1 cellular context compared by ENCODE assay signal in the genomic region with DNA sequence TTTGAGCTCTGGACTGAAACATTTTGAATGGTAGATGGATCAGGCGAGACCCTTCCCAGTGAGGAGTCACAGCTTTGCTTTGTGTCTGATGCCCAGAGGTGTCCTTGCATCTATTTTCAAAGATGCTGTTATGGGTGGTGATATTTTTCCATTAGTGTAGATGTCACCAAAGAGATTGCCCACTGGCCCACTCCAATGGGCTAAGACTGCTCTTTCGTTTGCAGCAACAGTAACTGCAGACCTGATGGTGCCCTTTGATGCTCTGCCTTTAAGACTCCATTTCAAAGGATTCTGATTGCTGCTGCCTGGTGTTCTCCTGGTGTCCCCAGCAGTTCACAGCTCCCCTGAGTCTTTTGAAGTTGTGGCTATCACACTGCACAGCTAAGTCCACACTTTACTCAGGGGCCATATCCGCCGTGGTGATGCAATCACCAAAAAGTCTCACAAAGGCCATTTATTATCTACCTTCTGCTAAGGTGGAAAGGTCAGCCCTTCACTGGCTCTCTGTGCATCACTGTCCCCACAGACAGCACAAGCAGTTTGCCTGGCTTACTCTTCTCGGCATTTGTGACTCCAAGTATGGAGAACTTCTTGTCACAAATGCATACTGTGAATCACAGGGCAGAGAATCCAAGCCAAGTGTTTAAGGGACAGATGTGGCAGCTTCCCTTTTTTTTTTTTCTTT.
TF ChIP-seq lines count a peak whose summit lies in the region.

No MANE protein-coding gene starts in this region.

TF ChIP-seq in HepG2, 621 proteins besides CTCF, POLR2A, EP300 and RAD21 (continued from another document and continues in another):
- TF ChIP-seq, protein P1, sequence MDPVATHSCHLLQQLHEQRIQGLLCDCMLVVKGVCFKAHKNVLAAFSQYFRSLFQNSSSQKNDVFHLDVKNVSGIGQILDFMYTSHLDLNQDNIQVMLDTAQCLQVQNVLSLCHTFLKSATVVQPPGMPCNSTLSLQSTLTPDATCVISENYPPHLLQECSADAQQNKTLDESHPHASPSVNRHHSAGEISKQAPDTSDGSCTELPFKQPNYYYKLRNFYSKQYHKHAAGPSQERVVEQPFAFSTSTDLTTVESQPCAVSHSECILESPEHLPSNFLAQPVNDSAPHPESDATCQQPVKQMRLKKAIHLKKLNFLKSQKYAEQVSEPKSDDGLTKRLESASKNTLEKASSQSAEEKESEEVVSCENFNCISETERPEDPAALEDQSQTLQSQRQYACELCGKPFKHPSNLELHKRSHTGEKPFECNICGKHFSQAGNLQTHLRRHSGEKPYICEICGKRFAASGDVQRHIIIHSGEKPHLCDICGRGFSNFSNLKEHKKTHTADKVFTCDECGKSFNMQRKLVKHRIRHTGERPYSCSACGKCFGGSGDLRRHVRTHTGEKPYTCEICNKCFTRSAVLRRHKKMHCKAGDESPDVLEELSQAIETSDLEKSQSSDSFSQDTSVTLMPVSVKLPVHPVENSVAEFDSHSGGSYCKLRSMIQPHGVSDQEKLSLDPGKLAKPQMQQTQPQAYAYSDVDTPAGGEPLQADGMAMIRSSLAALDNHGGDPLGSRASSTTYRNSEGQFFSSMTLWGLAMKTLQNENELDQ (CRISPR knock-in tag; IDR thresholded peaks at IDR 0.05; ENCODE audit: borderline replicate concordance) = peak; percentile 26; the same call in 1 of the 2 replicates
- TF ChIP-seq MED1 (CRISPR knock-in tag; IDR thresholded peaks at IDR 0.05) (peak; percentile 100), ZNF513 (CRISPR knock-in tag; conservative IDR thresholded peaks at IDR 0.05) (0 out of 2 replicates have a peak, but pooled peaks have one; percentile 54), AGO2 (optimal IDR thresholded peaks at IDR 0.05; ENCODE audit: low read depth, low read length) (peak; percentile 36), REPIN1 (CRISPR knock-in tag; IDR thresholded peaks at IDR 0.05; ENCODE audit: borderline replicate concordance, low read depth) (peak; percentile 99), PRPF4 (IDR thresholded peaks at IDR 0.05; ENCODE audit: low read depth, low read length, poor library complexity, severe bottlenecking) (no peak), ZBTB7A (CRISPR knock-in tag; IDR thresholded peaks at IDR 0.05) (peak; percentile 68; the same call in 1 of the 2 replicates), ZNF790 (CRISPR knock-in tag; IDR thresholded peaks at IDR 0.05; ENCODE audit: borderline replicate concordance) (peak; percentile 60; the same call in 1 of the 2 replicates), SP140L (CRISPR knock-in tag; IDR thresholded peaks at IDR 0.05; ENCODE audit: borderline replicate concordance) (peak; percentile 99), MIER3 (CRISPR knock-in tag; IDR thresholded peaks at IDR 0.05; ENCODE audit: borderline replicate concordance) (peak; percentile 99), GTF2F1 (IDR thresholded peaks at IDR 0.05; ENCODE audit: low read length) (no peak), NFIB (CRISPR knock-in tag; IDR thresholded peaks at IDR 0.05; ENCODE audit: borderline replicate concordance) (no peak), KIAA2018 (CRISPR knock-in tag; IDR thresholded peaks at IDR 0.05; ENCODE audit: borderline replicate concordance) (no peak), ZNF770 (CRISPR knock-in tag; IDR thresholded peaks at IDR 0.05) (peak; percentile 61), ATF1 (CRISPR knock-in tag; IDR thresholded peaks at IDR 0.05) (peak; percentile 84), EHMT2 (IDR thresholded peaks at IDR 0.05; ENCODE audit: borderline replicate concordance, low read depth, low read length) (peak; percentile 97; the same call in 1 of the 2 replicates), ADNP (CRISPR knock-in tag; IDR thresholded peaks at IDR 0.05) (0 out of 2 replicates have a peak, but pooled peaks have one; percentile 69), DNMT3B (CRISPR knock-in tag; conservative IDR thresholded peaks at IDR 0.05) (peak; percentile 95; the same call in 1 of the 2 replicates), ZNF224 (CRISPR knock-in tag; IDR thresholded peaks at IDR 0.05) (peak; percentile 89; the same call in 1 of the 2 replicates), SOX13 (IDR thresholded peaks at IDR 0.05) (peak; percentile 97), SOX13 (CRISPR knock-in tag; conservative IDR thresholded peaks at IDR 0.05 in 1 of 2, IDR thresholded peaks at IDR 0.05 in 1 of 2) (peak in 1 of 2 experiments; percentile 99; a peak in 2 of 4 replicates), ZNF263 (CRISPR knock-in tag; IDR thresholded peaks at IDR 0.05) (peak; percentile 67; the same call in 1 of the 2 replicates), ZBTB20 (CRISPR knock-in tag; IDR thresholded peaks at IDR 0.05; ENCODE audit: borderline replicate concordance, low read depth) (peak; percentile 97), ISX (CRISPR knock-in tag; conservative IDR thresholded peaks at IDR 0.05) (no peak)
- TF ChIP-seq, protein P2, sequence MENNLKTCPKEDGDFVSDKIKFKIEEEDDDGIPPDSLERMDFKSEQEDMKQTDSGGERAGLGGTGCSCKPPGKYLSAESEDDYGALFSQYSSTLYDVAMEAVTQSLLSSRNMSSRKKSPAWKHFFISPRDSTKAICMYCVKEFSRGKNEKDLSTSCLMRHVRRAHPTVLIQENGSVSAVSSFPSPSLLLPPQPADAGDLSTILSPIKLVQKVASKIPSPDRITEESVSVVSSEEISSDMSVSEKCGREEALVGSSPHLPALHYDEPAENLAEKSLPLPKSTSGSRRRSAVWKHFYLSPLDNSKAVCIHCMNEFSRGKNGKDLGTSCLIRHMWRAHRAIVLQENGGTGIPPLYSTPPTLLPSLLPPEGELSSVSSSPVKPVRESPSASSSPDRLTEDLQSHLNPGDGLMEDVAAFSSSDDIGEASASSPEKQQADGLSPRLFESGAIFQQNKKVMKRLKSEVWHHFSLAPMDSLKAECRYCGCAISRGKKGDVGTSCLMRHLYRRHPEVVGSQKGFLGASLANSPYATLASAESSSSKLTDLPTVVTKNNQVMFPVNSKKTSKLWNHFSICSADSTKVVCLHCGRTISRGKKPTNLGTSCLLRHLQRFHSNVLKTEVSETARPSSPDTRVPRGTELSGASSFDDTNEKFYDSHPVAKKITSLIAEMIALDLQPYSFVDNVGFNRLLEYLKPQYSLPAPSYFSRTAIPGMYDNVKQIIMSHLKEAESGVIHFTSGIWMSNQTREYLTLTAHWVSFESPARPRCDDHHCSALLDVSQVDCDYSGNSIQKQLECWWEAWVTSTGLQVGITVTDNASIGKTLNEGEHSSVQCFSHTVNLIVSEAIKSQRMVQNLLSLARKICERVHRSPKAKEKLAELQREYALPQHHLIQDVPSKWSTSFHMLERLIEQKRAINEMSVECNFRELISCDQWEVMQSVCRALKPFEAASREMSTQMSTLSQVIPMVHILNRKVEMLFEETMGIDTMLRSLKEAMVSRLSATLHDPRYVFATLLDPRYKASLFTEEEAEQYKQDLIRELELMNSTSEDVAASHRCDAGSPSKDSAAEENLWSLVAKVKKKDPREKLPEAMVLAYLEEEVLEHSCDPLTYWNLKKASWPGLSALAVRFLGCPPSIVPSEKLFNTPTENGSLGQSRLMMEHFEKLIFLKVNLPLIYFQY (CRISPR knock-in tag; IDR thresholded peaks at IDR 0.05; ENCODE audit: borderline replicate concordance) = peak; percentile 79; the same call in 1 of the 2 replicates
- TF ChIP-seq, protein P3, sequence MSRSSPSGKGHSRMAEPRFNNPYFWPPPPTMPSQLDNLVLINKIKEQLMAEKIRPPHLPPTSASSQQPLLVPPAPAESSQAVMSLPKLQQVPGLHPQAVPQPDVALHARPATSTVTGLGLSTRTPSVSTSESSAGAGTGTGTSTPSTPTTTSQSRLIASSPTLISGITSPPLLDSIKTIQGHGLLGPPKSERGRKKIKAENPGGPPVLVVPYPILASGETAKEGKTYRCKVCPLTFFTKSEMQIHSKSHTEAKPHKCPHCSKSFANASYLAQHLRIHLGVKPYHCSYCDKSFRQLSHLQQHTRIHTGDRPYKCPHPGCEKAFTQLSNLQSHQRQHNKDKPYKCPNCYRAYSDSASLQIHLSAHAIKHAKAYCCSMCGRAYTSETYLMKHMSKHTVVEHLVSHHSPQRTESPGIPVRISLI (CRISPR knock-in tag; IDR thresholded peaks at IDR 0.05; ENCODE audit: borderline replicate concordance) = peak; percentile 90; the same call in 1 of the 2 replicates
- TF ChIP-seq, protein P4, sequence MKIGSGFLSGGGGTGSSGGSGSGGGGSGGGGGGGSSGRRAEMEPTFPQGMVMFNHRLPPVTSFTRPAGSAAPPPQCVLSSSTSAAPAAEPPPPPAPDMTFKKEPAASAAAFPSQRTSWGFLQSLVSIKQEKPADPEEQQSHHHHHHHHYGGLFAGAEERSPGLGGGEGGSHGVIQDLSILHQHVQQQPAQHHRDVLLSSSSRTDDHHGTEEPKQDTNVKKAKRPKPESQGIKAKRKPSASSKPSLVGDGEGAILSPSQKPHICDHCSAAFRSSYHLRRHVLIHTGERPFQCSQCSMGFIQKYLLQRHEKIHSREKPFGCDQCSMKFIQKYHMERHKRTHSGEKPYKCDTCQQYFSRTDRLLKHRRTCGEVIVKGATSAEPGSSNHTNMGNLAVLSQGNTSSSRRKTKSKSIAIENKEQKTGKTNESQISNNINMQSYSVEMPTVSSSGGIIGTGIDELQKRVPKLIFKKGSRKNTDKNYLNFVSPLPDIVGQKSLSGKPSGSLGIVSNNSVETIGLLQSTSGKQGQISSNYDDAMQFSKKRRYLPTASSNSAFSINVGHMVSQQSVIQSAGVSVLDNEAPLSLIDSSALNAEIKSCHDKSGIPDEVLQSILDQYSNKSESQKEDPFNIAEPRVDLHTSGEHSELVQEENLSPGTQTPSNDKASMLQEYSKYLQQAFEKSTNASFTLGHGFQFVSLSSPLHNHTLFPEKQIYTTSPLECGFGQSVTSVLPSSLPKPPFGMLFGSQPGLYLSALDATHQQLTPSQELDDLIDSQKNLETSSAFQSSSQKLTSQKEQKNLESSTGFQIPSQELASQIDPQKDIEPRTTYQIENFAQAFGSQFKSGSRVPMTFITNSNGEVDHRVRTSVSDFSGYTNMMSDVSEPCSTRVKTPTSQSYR (CRISPR knock-in tag; IDR thresholded peaks at IDR 0.05; ENCODE audit: borderline replicate concordance) = peak; percentile 82
